8 cellular contexts compared by ENCODE assay signal in genomic region chr9:135499326-135500070, GRCh38. TPM values are rescaled to one million over a fixed set of nuclear protein-coding genes. Genes with fewer than 3 reads are reported as not detected.
A peak's percentile ranks its signal among the peaks of the same experiment; 100 is the strongest.
DNase-seq lines count a peak whose midpoint lies in the region; ATAC-seq, FAIRE-seq and TF ChIP-seq lines count a peak whose summit lies in the region.

No MANE protein-coding gene starts in this region.

- no peak for TF ChIP-seq RAD21 in A549 (conservative IDR thresholded peaks at IDR 0.05 in 1 of 2, IDR thresholded peaks at IDR 0.05 in 1 of 2)

- CTCF ChIA-PET in A549 (lab: Yijun Ruan, JAX), result interaction anchor here (0.7 to 3.3 kb wide), 5 partner anchors 12 to 60 kb away, joined by 3 to 24 read pairs (median 5); partner anchors contain the start of gene PPP1R26

- H3K9me3 ChIP-seq in A549 (no peaks in the 10 kb centered on the region), HUES64 (ENCODE audit: insufficient read depth, low read depth, low read length) (no peaks in the 10 kb centered on the region), OCI-LY1 (ENCODE audit: low read length) (no peaks in the 10 kb centered on the region), esophagus (ENCODE audit: control insufficient read depth in 2 of 2, insufficient read depth in 1 of 2, low read depth in 1 of 2, low read length in 1 of 2) (no peaks in the 10 kb centered on the region), mucosa of rectum (ENCODE audit: control insufficient read depth in 2 of 2, low read length in 2 of 2) (no peaks in the 10 kb centered on the region)

- H3K9ac ChIP-seq in HUES64 (ENCODE audit: low read depth, low read length) (peak overlapping the region; percentile 65), OCI-LY1 (ENCODE audit: low read length) (peak overlapping the region; percentile 58; the same call in 1 of the 2 replicates), mucosa of rectum (ENCODE audit: low read depth in 1 of 2, low read length in 2 of 2) (peak overlapping the region; percentile 75 to 83)

- FAIRE-seq in A549 (lab: Jason Lieb, UNC), result no peak

- ATAC-seq in A549, result peak; percentile 67 to 78

- H3K36me3 ChIP-seq in HUES64 (ENCODE audit: insufficient read depth, low read length) (peaks cover 30% of the 10 kb centered on the region), OCI-LY1 (ENCODE audit: insufficient read depth, low read length) (peaks cover 27% of the 10 kb centered on the region), esophagus (ENCODE audit: control insufficient read depth in 2 of 2, insufficient read depth in 2 of 2, low read length in 1 of 2) (peaks cover 6 to 18% of the 10 kb centered on the region in 2 donors), mucosa of rectum (ENCODE audit: control insufficient read depth in 2 of 2, insufficient read depth in 2 of 2, low read length in 2 of 2) (peaks cover 14 to 17% of the 10 kb centered on the region in 2 donors)

- H2AFZ ChIP-seq in OCI-LY1 (ENCODE audit: low read length), result no peak overlapping the region

- H3K9me2 ChIP-seq in OCI-LY1 (ENCODE audit: low read depth, low read length), result no peaks in the 10 kb centered on the region

- H3K79me2 ChIP-seq in OCI-LY1 (ENCODE audit: insufficient read depth, low read length), result no peaks in the 10 kb centered on the region

- WGBS in A549 (ENCODE audit: missing lambda C conversion rate), result 4% methylated on average over 15 of the region's 58 CpGs
- WGBS in HUES64, result under 1% methylated on average over 58 of the region's 58 CpGs
- 1% methylated on average over 56 to 58 of the region's 58 CpGs for WGBS in esophagus, 2 donors

- peaks cover 17% of the 10 kb centered on the region for H3K4me1 ChIP-seq in A549
- H3K4me1 ChIP-seq in HUES64 (ENCODE audit: insufficient read depth, low read length), result 0 out of 2 replicates have a peak, but pooled peaks cover 8% of the 10 kb centered on the region
- peaks cover 19% of the 10 kb centered on the region for H3K4me1 ChIP-seq in OCI-LY1 (ENCODE audit: insufficient read depth, low read length, severe bottlenecking)
- peaks cover 6 to 8% of the 10 kb centered on the region in 2 donors for H3K4me1 ChIP-seq in esophagus (ENCODE audit: control insufficient read depth in 2 of 2, insufficient read depth in 2 of 2, low read length in 1 of 2)
- H3K4me1 ChIP-seq in mucosa of rectum (ENCODE audit: control insufficient read depth in 2 of 2, insufficient read depth in 2 of 2, low read length in 2 of 2), result peaks cover 20 to 21% of the 10 kb centered on the region in 2 donors

- TF ChIP-seq EP300 in A549 (IDR thresholded peaks at IDR 0.05), result no peak

- POLR2A ChIA-PET in A549 (lab: Yijun Ruan, JAX), result interaction anchor here (1.4 kb wide), 1 partner anchor 19 kb away, joined by 3 read pairs; no protein-coding TSS in a partner anchor

- TF ChIP-seq CTCF in A549 (IDR thresholded peaks at IDR 0.05), result no peak
- TF ChIP-seq CTCF in OCI-LY1 (IDR thresholded peaks at IDR 0.05; ENCODE audit: low read length), result no peak

- no peaks in the 10 kb centered on the region for H4K20me1 ChIP-seq in OCI-LY1 (ENCODE audit: insufficient read depth, low read length)

- peak overlapping the region; percentile 84 for H3K4me2 ChIP-seq in A549
- H3K4me2 ChIP-seq in OCI-LY1 (ENCODE audit: low read length), result peak overlapping the region; percentile 85

- H3K27me3 ChIP-seq in HUES64 (ENCODE audit: insufficient read depth, low read length) (0 out of 2 replicates have a peak, but pooled peaks cover 7% of the 10 kb centered on the region), OCI-LY1 (ENCODE audit: insufficient read depth, low read length) (no peaks in the 10 kb centered on the region), esophagus (ENCODE audit: control insufficient read depth in 1 of 2, insufficient read depth in 2 of 2, low read length in 2 of 2) (no peaks in the 10 kb centered on the region), mucosa of rectum (ENCODE audit: control insufficient read depth in 2 of 2, insufficient read depth in 2 of 2, low read length in 2 of 2) (peaks cover 0 to 3% of the 10 kb centered on the region in 2 donors)

- H3K27ac ChIP-seq in A549, result peak overlapping the region; percentile 99
- no peak overlapping the region for H3K27ac ChIP-seq in HUES64 (ENCODE audit: low read depth, low read length)
- H3K27ac ChIP-seq in OCI-LY1 (ENCODE audit: low read depth, low read length, poor library complexity, severe bottlenecking), result no peak overlapping the region
- peak overlapping the region; percentile 38 to 43 for H3K27ac ChIP-seq in esophagus (ENCODE audit: low read depth in 2 of 2, low read length in 1 of 2)
- H3K27ac ChIP-seq in mucosa of rectum (ENCODE audit: low read depth in 2 of 2, low read length in 2 of 2), result peak overlapping the region; percentile 18 to 70

- no peak for TF ChIP-seq POLR2A in A549 (IDR thresholded peaks at IDR 0.05; ENCODE audit: low read length)

- DNase-seq in A549 (ENCODE audit: low read depth in 1 of 2, low spot score in 1 of 2) (peak; percentile 82 to 84), GM19238 (ENCODE audit: insufficient read length, low spot score) (peak; percentile 76)
- peak; percentile 90 for DNase-seq in activated T-cell treated with anti-CD3 and anti-CD28 coated beads, Interleukin-2, amount 50 U/mL, for 1 hour
- DNase-seq in stimulated activated CD8-positive, alpha-beta memory T cell treated with anti-CD3 and anti-CD28 coated beads, Interleukin-2, amount 100 ng/mL, for 48 hours (ENCODE audit: low read depth in 2 of 2), result peak; percentile 80 to 85

- peak overlapping the region; percentile 100 for H3K4me3 ChIP-seq in A549
- H3K4me3 ChIP-seq in HUES64 (ENCODE audit: low read length), result peak overlapping the region; percentile 97
- peak overlapping the region; percentile 79 for H3K4me3 ChIP-seq in OCI-LY1 (ENCODE audit: low read depth, low read length, poor library complexity, severe bottlenecking)
- H3K4me3 ChIP-seq in esophagus (ENCODE audit: low read depth in 1 of 2, low read length in 2 of 2), result peak overlapping the region; percentile 81 to 92
- H3K4me3 ChIP-seq in mucosa of rectum (ENCODE audit: low read length in 2 of 2), result peak overlapping the region; percentile 82 to 83

- no peaks in the 10 kb centered on the region for H3F3A ChIP-seq in OCI-LY1 (ENCODE audit: insufficient read depth, low read length)

TF ChIP-seq in A549, 52 proteins besides CTCF, POLR2A, EP300 and RAD21:
- TF ChIP-seq USF2 (IDR thresholded peaks at IDR 0.05), result peak; percentile 95
- 0 out of 2 replicates have a peak, but pooled peaks have one; percentile 10 for TF ChIP-seq ESRRA (IDR thresholded peaks at IDR 0.05; ENCODE audit: borderline replicate concordance, low read length)
- no peak for TF ChIP-seq ATOH8 (CRISPR knock-in tag; IDR thresholded peaks at IDR 0.05; ENCODE audit: low read depth)
- TF ChIP-seq MAX (IDR thresholded peaks at IDR 0.05), result peak; percentile 46
- TF ChIP-seq HOXB13 (CRISPR knock-in tag; IDR thresholded peaks at IDR 0.05; ENCODE audit: low read depth), result no peak

RNA-seq across cellular contexts. Expression of gene MRPS2, which starts 1.0 kb away (rescaled TPM):
- polyA plus RNA-seq in A549 (2011; rRNA removed) (66.9 and 75.5 TPM in 2 replicates), A549 (2017; fragmentation: RNase III; extraction: RNeasy Plus Mini Kit Qiagen cat#74134 plus additional on column Dnase treatment) (85.3 to 93.2 TPM (median 90.1 TPM) in 3 replicates), esophagus (10 to 100 TPM; 19.3 to 40.8 TPM)
- 278 and 376 TPM in 2 replicates for polyA plus RNA-seq in A549 (2012; cell fraction: cytosol; rRNA removed)
- 268 and 485 TPM in 2 replicates for polyA plus RNA-seq in A549 (2012; cell fraction: nucleus; rRNA removed)
- 126 and 137 TPM in 2 replicates for polyA minus RNA-seq in A549 (2011; rRNA and poly(A)+ RNA removed)
- polyA plus RNA-seq in HUES64 (2013, experiment 1 of 2), result 65.9 TPM
- polyA plus RNA-seq in HUES64 (2013, experiment 2 of 2), result 71.2 TPM

RNA-seq across cellular contexts. Expression of gene PPP1R26, which starts 19.9 kb away (rescaled TPM):
- polyA plus RNA-seq in A549 (2011; rRNA removed), result 7.4 and 8.5 TPM in 2 replicates
- 11.1 and 12.8 TPM in 2 replicates for polyA plus RNA-seq in A549 (2012; cell fraction: cytosol; rRNA removed)
- polyA plus RNA-seq in A549 (2012; cell fraction: nucleus; rRNA removed), result 13.6 and 16.4 TPM in 2 replicates
- polyA plus RNA-seq in A549 (2017; fragmentation: RNase III; extraction: RNeasy Plus Mini Kit Qiagen cat#74134 plus additional on column Dnase treatment), result 10.9 to 12.7 TPM (median 11.4 TPM) in 3 replicates
- 8.3 and 9.1 TPM in 2 replicates for polyA minus RNA-seq in A549 (2011; rRNA and poly(A)+ RNA removed)
- 14.6 TPM for polyA plus RNA-seq in HUES64 (2013, experiment 1 of 2)
- polyA plus RNA-seq in HUES64 (2013, experiment 2 of 2), result 16.2 TPM
- 1 to 10 TPM; 4.7 to 6.4 TPM for polyA plus RNA-seq in esophagus

RNA-seq across cellular contexts. Expression of gene LCN1, which starts 21.7 kb away (rescaled TPM):
- polyA plus RNA-seq in A549 (2011; rRNA removed), result not detected in 2 replicates
- polyA plus RNA-seq in A549 (2012; cell fraction: cytosol; rRNA removed), result not detected in 2 replicates
- polyA plus RNA-seq in A549 (2012; cell fraction: nucleus; rRNA removed), result not detected in 2 replicates
- polyA plus RNA-seq in A549 (2017; fragmentation: RNase III; extraction: RNeasy Plus Mini Kit Qiagen cat#74134 plus additional on column Dnase treatment), result not detected in 3 replicates
- not detected in 2 replicates for polyA minus RNA-seq in A549 (2011; rRNA and poly(A)+ RNA removed)
- not detected for polyA plus RNA-seq in HUES64 (2013, experiment 1 of 2)
- polyA plus RNA-seq in HUES64 (2013, experiment 2 of 2), result not detected
- not detected for polyA plus RNA-seq in esophagus

RNA-seq across cellular contexts. Expression of gene OBP2A, which starts 46.4 kb away (rescaled TPM):
- not detected in 2 replicates for polyA plus RNA-seq in A549 (2011; rRNA removed)
- polyA plus RNA-seq in A549 (2012; cell fraction: cytosol; rRNA removed), result not detected in 2 replicates
- not detected in 2 replicates for polyA plus RNA-seq in A549 (2012; cell fraction: nucleus; rRNA removed)
- polyA plus RNA-seq in A549 (2017; fragmentation: RNase III; extraction: RNeasy Plus Mini Kit Qiagen cat#74134 plus additional on column Dnase treatment), result not detected in 3 replicates
- not detected in 2 replicates for polyA minus RNA-seq in A549 (2011; rRNA and poly(A)+ RNA removed)
- polyA plus RNA-seq in HUES64 (2013, experiment 1 of 2), result not detected
- polyA plus RNA-seq in HUES64 (2013, experiment 2 of 2), result not detected
- not detected for polyA plus RNA-seq in esophagus

Comparison
In these comparisons a context has a peak if more than half of its experiments do, and no peak if none do; other contexts are left out.
1. H3K27ac ChIP-seq: peak in A549 (2 of 2), esophagus (2 of 2) and mucosa of rectum (2 of 2); none in HUES64 (single experiment) and OCI-LY1 (single experiment).
2. Peak in every context shown above with its lines, with median percentiles within 50 percentile points of each other: DNase-seq, H3K4me3 ChIP-seq and H3K9ac ChIP-seq.